In genomic region chr3:11186318-11186692, GRCh38 we compare ENCODE assay signal across 14 cellular contexts. TPM values are rescaled to one million over a fixed set of nuclear protein-coding genes. Genes with fewer than 3 reads are reported as not detected.
DNase-seq lines count a peak whose midpoint lies in the region; ATAC-seq and TF ChIP-seq lines count a peak whose summit lies in the region.
"Had no signal": no experiment of that assay in that cellular context is flagged by ENCODE, and none has a peak within 500 bp of the region (broad histone marks: within the 10 kb centered on the region; RNA-seq: fewer than 3 reads in every experiment).

No MANE protein-coding gene starts in this region.

- no peak for TF ChIP-seq CTCF in coronary artery (IDR thresholded peaks at IDR 0.05)
- no peak for TF ChIP-seq CTCF in osteoblast (IDR thresholded peaks at IDR 0.05; ENCODE audit: extremely low read depth, low read depth, low read length)
- no peak for TF ChIP-seq CTCF in uterus (IDR thresholded peaks at IDR 0.05)

- H3K36me3 Mint-ChIP-seq in activated T-cell treated with anti-CD3 and anti-CD28 coated beads, Interleukin-2, amount 50 U/mL, for 24 hours (ENCODE audit: low read depth) = no peaks in the 10 kb centered on the region
- no peaks in the 10 kb centered on the region for H3K36me3 Mint-ChIP-seq in CD4-positive, alpha-beta memory T cell
- H3K36me3 Mint-ChIP-seq: activated CD4-positive, alpha-beta memory T cell treated with anti-CD3 and anti-CD28 coated beads for 36 hours; activated naive CD8-positive, alpha-beta T cell treated with anti-CD3 and anti-CD28 coated beads for 36 hours; CD8-positive, alpha-beta T cell; memory B cell had no signal

- peak overlapping the region; percentile 44 for H3K4me3 ChIP-seq in coronary artery
- no peak overlapping the region for H3K4me3 ChIP-seq in osteoblast (ENCODE audit: insufficient read depth, low read length)
- no peak overlapping the region for H3K4me3 ChIP-seq in uterus
- H3K4me3 ChIP-seq in CD4-positive, alpha-beta memory T cell (ENCODE audit: low read length in 2 of 2) = no peak overlapping the region
- H3K4me3 ChIP-seq in HAP-1 = no peak overlapping the region

- H3K27me3 ChIP-seq in osteoblast (ENCODE audit: insufficient read depth, low read length) (no peaks in the 10 kb centered on the region), uterus (no peaks in the 10 kb centered on the region), HAP-1 (ENCODE audit: low read depth) (peaks cover 7% of the 10 kb centered on the region)
- no peaks in the 10 kb centered on the region for H3K27me3 ChIP-seq in CD4-positive, alpha-beta memory T cell (ENCODE audit: insufficient read depth, low read length)

- H3K9me3 ChIP-seq in osteoblast (ENCODE audit: low read depth, low read length) (no peaks in the 10 kb centered on the region), uterus (no peaks in the 10 kb centered on the region), HAP-1 (no peaks in the 10 kb centered on the region)
- H3K9me3 ChIP-seq in CD4-positive, alpha-beta memory T cell (ENCODE audit: control insufficient read depth in 1 of 2, low read length in 2 of 2) = no peaks in the 10 kb centered on the region

- no peak overlapping the region for H2AFZ ChIP-seq in osteoblast (ENCODE audit: low read length)

- H3K4me2 ChIP-seq in osteoblast (ENCODE audit: insufficient read depth, low read length) = peak overlapping the region; percentile 34

- peaks cover 9% of the 10 kb centered on the region for H4K20me1 ChIP-seq in osteoblast (ENCODE audit: insufficient read depth, low read length)

- no peaks in the 10 kb centered on the region for H3K4me1 Mint-ChIP-seq in activated T-cell treated with anti-CD3 and anti-CD28 coated beads, Interleukin-2, amount 50 U/mL, for 24 hours (ENCODE audit: low read depth)
- no peaks in the 10 kb centered on the region for H3K4me1 Mint-ChIP-seq in CD4-positive, alpha-beta memory T cell
- H3K4me1 Mint-ChIP-seq: activated naive CD8-positive, alpha-beta T cell treated with anti-CD3 and anti-CD28 coated beads for 36 hours had no signal

- POLR2A ChIA-PET in CD4-positive, alpha-beta memory T cell (lab: Charles Lee; ENCODE audit: partially characterized antibody) = no interaction called here

- H3K9me3 Mint-ChIP-seq in activated T-cell treated with anti-CD3 and anti-CD28 coated beads, Interleukin-2, amount 50 U/mL, for 24 hours = no peaks in the 10 kb centered on the region
- H3K9me3 Mint-ChIP-seq in CD4-positive, alpha-beta memory T cell = no peaks in the 10 kb centered on the region
- H3K9me3 Mint-ChIP-seq: activated CD4-positive, alpha-beta memory T cell treated with anti-CD3 and anti-CD28 coated beads for 36 hours; activated naive CD8-positive, alpha-beta T cell treated with anti-CD3 and anti-CD28 coated beads for 36 hours; activated T-cell treated with anti-CD3 and anti-CD28 coated beads, Interleukin-2, amount 50 U/mL, for 72 hours; CD8-positive, alpha-beta T cell; memory B cell had no signal

- peaks cover 17% of the 10 kb centered on the region for H3K4me1 ChIP-seq in osteoblast (ENCODE audit: insufficient read depth, low read length)
- no peaks in the 10 kb centered on the region for H3K4me1 ChIP-seq in uterus
- H3K4me1 ChIP-seq in CD4-positive, alpha-beta memory T cell (ENCODE audit: insufficient read depth, low read length) = no peaks in the 10 kb centered on the region
- H3K4me1 ChIP-seq in HAP-1 = no peaks in the 10 kb centered on the region

- DNase-seq in cardiac septum (ENCODE audit: low spot score) (peak; percentile 35), Right ventricle myocardium superior (no peak), coronary artery (ENCODE audit: low spot score) (no peak), osteoblast (ENCODE audit: insufficient read length, low spot score, missing footprints) (no peak), uterus (no peak), HAP-1 (ENCODE audit: low spot score in 2 of 2) (no peak)
- DNase-seq in activated T-cell treated with anti-CD3 and anti-CD28 coated beads, Interleukin-2, amount 50 U/mL, for 24 hours = no peak
- no peak for DNase-seq in CD4-positive, alpha-beta memory T cell
- DNase-seq: activated CD4-positive, alpha-beta memory T cell treated with anti-CD3 and anti-CD28 coated beads for 36 hours; activated naive CD8-positive, alpha-beta T cell treated with anti-CD3 and anti-CD28 coated beads for 36 hours; activated T-cell treated with anti-CD3 and anti-CD28 coated beads, Interleukin-2, amount 50 U/mL, for 72 hours; CD8-positive, alpha-beta T cell; effector CD4-positive, alpha-beta T cell had no signal

- no peak for TF ChIP-seq POLR2A in uterus (IDR thresholded peaks at IDR 0.05)

- H3K36me3 ChIP-seq in osteoblast (ENCODE audit: insufficient read depth, low read length) (no peaks in the 10 kb centered on the region), uterus (no peaks in the 10 kb centered on the region), HAP-1 (replicated peaks) (no peaks in the 10 kb centered on the region)
- H3K36me3 ChIP-seq in CD4-positive, alpha-beta memory T cell (ENCODE audit: insufficient read depth, low read length) = no peaks in the 10 kb centered on the region

- H3K27ac ChIP-seq in coronary artery = peak overlapping the region; percentile 40 to 83
- H3K27ac ChIP-seq in osteoblast (ENCODE audit: low read depth, low read length) = peak overlapping the region; percentile 62
- H3K27ac ChIP-seq in uterus = peak overlapping the region; percentile 36 to 56
- no peak overlapping the region for H3K27ac ChIP-seq in CD4-positive, alpha-beta memory T cell (ENCODE audit: low read depth, low read length)

- intact Hi-C loops in cardiac septum (cut with DNase I) = no loop called here
- intact Hi-C loops in Right ventricle myocardium superior (cut with DNase I) = no loop called here
- intact Hi-C loops in uterus (cut with DNase I; ENCODE audit: low total_unique reads) = no loop called here
- intact Hi-C loops in CD4-positive, alpha-beta memory T cell (cut with micrococcal nuclease) = no loop called here

- peaks cover 45% of the 10 kb centered on the region for H3K27me3 Mint-ChIP-seq in activated T-cell treated with anti-CD3 and anti-CD28 coated beads, Interleukin-2, amount 50 U/mL, for 24 hours
- H3K27me3 Mint-ChIP-seq in CD4-positive, alpha-beta memory T cell = peaks cover 7 to 14% of the 10 kb centered on the region in 2 donors

- no peak overlapping the region for H3K4me3 Mint-ChIP-seq in activated T-cell treated with anti-CD3 and anti-CD28 coated beads, Interleukin-2, amount 50 U/mL, for 24 hours
- no peak overlapping the region for H3K4me3 Mint-ChIP-seq in CD4-positive, alpha-beta memory T cell
- H3K4me3 Mint-ChIP-seq: activated CD4-positive, alpha-beta memory T cell treated with anti-CD3 and anti-CD28 coated beads for 36 hours; activated naive CD8-positive, alpha-beta T cell treated with anti-CD3 and anti-CD28 coated beads for 36 hours; activated T-cell treated with anti-CD3 and anti-CD28 coated beads, Interleukin-2, amount 50 U/mL, for 72 hours; CD8-positive, alpha-beta T cell; memory B cell had no signal

- CTCF ChIA-PET in CD4-positive, alpha-beta memory T cell (lab: Charles Lee; ENCODE audit: partially characterized antibody) = no interaction called here

- ATAC-seq in Right ventricle myocardium superior (ENCODE audit: poor library complexity) = no peak
- ATAC-seq: activated T-cell treated with anti-CD3 and anti-CD28 coated beads, Interleukin-2, amount 50 U/mL, for 72 hours; CD8-positive, alpha-beta T cell had no signal

- in situ Hi-C loops in HAP-1 (cut with MboI; ENCODE audit: low sequenced_read_pairs) = no loop called here

- no peak overlapping the region for H3K27ac Mint-ChIP-seq in activated T-cell treated with anti-CD3 and anti-CD28 coated beads, Interleukin-2, amount 50 U/mL, for 24 hours
- no peak overlapping the region for H3K27ac Mint-ChIP-seq in CD4-positive, alpha-beta memory T cell
- H3K27ac Mint-ChIP-seq: activated CD4-positive, alpha-beta memory T cell treated with anti-CD3 and anti-CD28 coated beads for 36 hours; activated naive CD8-positive, alpha-beta T cell treated with anti-CD3 and anti-CD28 coated beads for 36 hours; activated T-cell treated with anti-CD3 and anti-CD28 coated beads, Interleukin-2, amount 50 U/mL, for 72 hours; CD8-positive, alpha-beta T cell; memory B cell had no signal

- peaks cover 30% of the 10 kb centered on the region for H3K79me2 ChIP-seq in osteoblast (ENCODE audit: insufficient read depth, low read length)

RNA-seq across cellular contexts. Expression of gene HRH1, which starts 32.0 kb away (rescaled TPM):
- total RNA-seq in cardiac septum (4.8 TPM), Right ventricle myocardium superior (1.3 TPM), osteoblast (9.8 and 12.4 TPM in 2 replicates), uterus (10 to 100 TPM in 1 of 4 donors, 1 to 10 TPM in 3; 1.8 to 16.3 (median 6.3) TPM)
- under 1 TPM; 0.58 to 0.81 TPM for total RNA-seq in CD4-positive, alpha-beta memory T cell
- polyA plus RNA-seq in CD4-positive, alpha-beta memory T cell = under 1 TPM in 1 of 2 donors, not detected in 1; 0.31 TPM
- total RNA-seq: CD8-positive, alpha-beta T cell had no signal
